8 cellular contexts compared by ENCODE assay signal in the genomic region with DNA sequence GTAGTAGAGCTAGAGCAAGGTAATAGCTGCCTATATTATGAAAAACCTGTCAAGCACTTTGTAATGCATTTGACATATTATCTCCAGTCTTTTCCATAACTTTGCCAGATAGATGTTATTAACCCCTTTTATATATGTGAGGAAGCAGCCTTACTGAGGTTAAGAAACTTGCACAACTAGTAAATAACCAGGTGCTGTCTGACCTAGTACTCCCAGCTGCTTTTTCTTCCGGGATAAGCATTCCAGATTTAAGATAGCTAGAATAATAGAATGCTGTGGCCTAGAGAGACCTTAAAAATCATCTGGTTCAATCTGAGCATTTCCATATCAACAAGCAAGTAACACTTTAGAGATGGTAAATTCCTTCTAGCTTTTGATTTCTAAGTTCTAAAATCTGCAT. TPM values are rescaled to one million over a fixed set of nuclear protein-coding genes. Genes with fewer than 3 reads are reported as not detected.
DNase-seq lines count a peak whose midpoint lies in the region; ATAC-seq and TF ChIP-seq lines count a peak whose summit lies in the region.

No MANE protein-coding gene starts in this region.

- H3K4me3 ChIP-seq in CD8-positive, alpha-beta T cell (ENCODE audit: low read depth, low read length): peak overlapping the region; percentile 82
- peak overlapping the region; percentile 68 for H3K4me3 ChIP-seq in MG63
- peak overlapping the region; percentile 84 for H3K4me3 ChIP-seq in ectodermal cell (ENCODE audit: insufficient read depth, low read depth, low read length)
- H3K4me3 ChIP-seq in neural progenitor cell: peak overlapping the region; percentile 60

- no peaks in the 10 kb centered on the region for H3K36me3 ChIP-seq in CD8-positive, alpha-beta T cell (ENCODE audit: insufficient read depth, low read length)
- H3K36me3 ChIP-seq in MG63 (peaks cover 3% of the 10 kb centered on the region), ectodermal cell (ENCODE audit: control insufficient read depth, insufficient read depth, low read length) (no peaks in the 10 kb centered on the region), neural progenitor cell (no peaks in the 10 kb centered on the region)

- no peaks in the 10 kb centered on the region for H3K27me3 ChIP-seq in CD8-positive, alpha-beta T cell (ENCODE audit: insufficient read depth, low read length)
- no peaks in the 10 kb centered on the region for H3K27me3 ChIP-seq in MG63
- H3K27me3 ChIP-seq in ectodermal cell (ENCODE audit: control insufficient read depth, insufficient read depth, low read length, poor library complexity, severe bottlenecking): no peaks in the 10 kb centered on the region
- no peaks in the 10 kb centered on the region for H3K27me3 ChIP-seq in neural progenitor cell

- DNase-seq in CD8-positive, alpha-beta T cell: no peak
- DNase-seq in MG63 (no peak), neural progenitor cell (ENCODE audit: low spot score) (no peak), NCI-H1417 treated with DMSO at 0.1 percent for 48 hours (lab: John Stamatoyannopoulos, UW) (no peak)

- no peak for TF ChIP-seq CTCF in CD8-positive, alpha-beta T cell (IDR thresholded peaks at IDR 0.05)
- no peak for TF ChIP-seq CTCF in neural progenitor cell (IDR thresholded peaks at IDR 0.05)

- H3K4me1 ChIP-seq in CD8-positive, alpha-beta T cell (ENCODE audit: insufficient read depth, low read length): peaks cover 42% of the 10 kb centered on the region
- peaks cover 8% of the 10 kb centered on the region for H3K4me1 ChIP-seq in ectodermal cell (ENCODE audit: control insufficient read depth, insufficient read depth, low read length)
- H3K4me1 ChIP-seq in neural progenitor cell: peaks cover 13% of the 10 kb centered on the region

- peak overlapping the region; percentile 97 for H3K4me3 Mint-ChIP-seq in CD8-positive, alpha-beta T cell
- H3K4me3 Mint-ChIP-seq in neural progenitor cell: peak overlapping the region; percentile 99

- no peaks in the 10 kb centered on the region for H3K9me3 Mint-ChIP-seq in CD8-positive, alpha-beta T cell
- H3K9me3 Mint-ChIP-seq in neural progenitor cell: no peaks in the 10 kb centered on the region

- H4K20me1 ChIP-seq in neural progenitor cell (ENCODE audit: low read depth): peaks cover 20% of the 10 kb centered on the region

- peaks cover 20% of the 10 kb centered on the region for H3K36me3 Mint-ChIP-seq in CD8-positive, alpha-beta T cell
- H3K36me3 Mint-ChIP-seq in neural progenitor cell: peaks cover 8% of the 10 kb centered on the region

- H3K27me3 Mint-ChIP-seq in CD8-positive, alpha-beta T cell (ENCODE audit: low read depth): no peaks in the 10 kb centered on the region
- peaks cover 3% of the 10 kb centered on the region for H3K27me3 Mint-ChIP-seq in neural progenitor cell (ENCODE audit: insufficient read depth, low read depth)

- no peak for ATAC-seq in CD8-positive, alpha-beta T cell
- no peak for ATAC-seq in HG03442 (IDR thresholded peaks at IDR 0.05; ENCODE audit: unreplicated experiment)
- no peak for ATAC-seq in GM18505 (IDR thresholded peaks at IDR 0.05; ENCODE audit: unreplicated experiment)
- no peak for ATAC-seq in HG03135 (IDR thresholded peaks at IDR 0.05; ENCODE audit: unreplicated experiment)

- peaks cover 63% of the 10 kb centered on the region for H3K4me1 Mint-ChIP-seq in CD8-positive, alpha-beta T cell (ENCODE audit: low read depth)
- H3K4me1 Mint-ChIP-seq in neural progenitor cell: peaks cover 26% of the 10 kb centered on the region

- POLR2A ChIA-PET in CD8-positive, alpha-beta T cell (lab: Charles Lee): interaction anchor here (1.2 to 5.6 kb wide), 4 partner anchors 10 to 310 kb away, joined by 3 to 54 read pairs (median 12); a partner anchor contains a TSS

- peak overlapping the region; percentile 97 for H3K27ac Mint-ChIP-seq in CD8-positive, alpha-beta T cell
- H3K27ac Mint-ChIP-seq in neural progenitor cell: no peak overlapping the region

- no peak overlapping the region for H2AFZ ChIP-seq in neural progenitor cell (replicated peaks)

- peak overlapping the region; percentile 92 for H3K4me2 ChIP-seq in neural progenitor cell

- H3K79me2 ChIP-seq in neural progenitor cell (ENCODE audit: low read depth): peaks cover 58% of the 10 kb centered on the region

- intact Hi-C loops in CD8-positive, alpha-beta T cell (cut with DNase I, micrococcal nuclease): loop anchor here (2.0 to 10.0 kb wide), 11 partner anchors 35 to 1979 kb away; a partner anchor contains a TSS

- H3F3A ChIP-seq in neural progenitor cell (ENCODE audit: low read depth): peaks cover 24% of the 10 kb centered on the region

- TF ChIP-seq POLR2A in GM18505 (IDR thresholded peaks at IDR 0.05; ENCODE audit: borderline replicate concordance, extremely low read depth, insufficient read depth, insufficient read length): no peak

- no peaks in the 10 kb centered on the region for H3K9me3 ChIP-seq in CD8-positive, alpha-beta T cell (ENCODE audit: low read length)
- no peaks in the 10 kb centered on the region for H3K9me3 ChIP-seq in MG63
- H3K9me3 ChIP-seq in ectodermal cell (ENCODE audit: control insufficient read depth, low read length): no peaks in the 10 kb centered on the region
- H3K9me3 ChIP-seq in neural progenitor cell (ENCODE audit: low read depth): no peaks in the 10 kb centered on the region

- peak overlapping the region; percentile 66 for H3K9ac ChIP-seq in neural progenitor cell

- 67 to 69% methylated on average over 1 of the region's 1 CpG for WGBS in ectodermal cell, 2 experiments

- H3K27ac ChIP-seq in CD8-positive, alpha-beta T cell (ENCODE audit: low read depth, low read length): no peak overlapping the region
- H3K27ac ChIP-seq in ectodermal cell (ENCODE audit: insufficient read depth, low read depth, low read length, poor library complexity, severe bottlenecking): no peak overlapping the region
- H3K27ac ChIP-seq in neural progenitor cell: no peak overlapping the region

- CTCF ChIA-PET in CD8-positive, alpha-beta T cell (lab: Charles Lee): interaction anchor here (2.8 to 5.2 kb wide), 5 partner anchors 9 to 35 kb away, joined by 13 to 44 read pairs (median 24); no protein-coding TSS in a partner anchor

RNA-seq across cellular contexts. Expression of a gene that starts 1.6 kb away (rescaled TPM):
- 10 to 100 TPM; 47.5 to 56.5 TPM for total RNA-seq in CD8-positive, alpha-beta T cell
- 24.1 and 25.1 TPM in 2 replicates for total RNA-seq in MG63 (2014; rRNA removed; shearing (Covaris generic); ENCODE audit: low replicate concordance)
- 38.1 TPM for polyA plus RNA-seq in ectodermal cell (2013, experiment 1 of 4)
- polyA plus RNA-seq in ectodermal cell (2013, experiment 2 of 4): 44.0 TPM
- polyA plus RNA-seq in ectodermal cell (2013, experiment 3 of 4): 29.6 TPM
- 37.8 TPM for polyA plus RNA-seq in ectodermal cell (2013, experiment 4 of 4)
- 21.5 and 28.5 TPM in 2 replicates for total RNA-seq in neural progenitor cell (ENCODE audit: low replicate concordance)
